12 cellular contexts compared by ENCODE assay signal in genomic region chr5:1747079-1747802, GRCh38. TPM values are rescaled to one million over a fixed set of nuclear protein-coding genes. Genes with fewer than 3 reads are reported as not detected.
DNase-seq lines count a peak whose midpoint lies in the region; ATAC-seq and TF ChIP-seq lines count a peak whose summit lies in the region.
"Had no signal": no experiment of that assay in that cellular context is flagged by ENCODE, and none has a peak within 500 bp of the region (broad histone marks: within the 10 kb centered on the region; RNA-seq: fewer than 3 reads in every experiment).

No MANE protein-coding gene starts in this region.

- peak; percentile 1 for DNase-seq in BE2C
- peak; percentile 66 for DNase-seq in H7
- DNase-seq in endodermal cell: peak; percentile 22
- DNase-seq in posterior vena cava (ENCODE audit: low spot score): peak; percentile 45
- DNase-seq in stimulated activated CD4-positive, alpha-beta T cell treated with anti-CD3 and anti-CD28 coated beads, Interleukin-4, amount 100 ng/mL, for 1 hour: no peak
- DNase-seq: Kasumi-1, NCI-H187 treated with DMSO at 0.1 percent for 48 hours, NCI-H748 treated with DMSO at 0.1 percent for 48 hours, SIG-M5 had no signal

- no peaks in the 10 kb centered on the region for H3K36me3 Mint-ChIP-seq in endodermal cell (ENCODE audit: low read depth)

- 93 to 97% methylated on average over 7 to 24 of the region's 24 CpGs for WGBS in endodermal cell (ENCODE audit: insufficient coverage in 1 of 2, insufficient read length in 1 of 2), 2 experiments

- H3K27ac Mint-ChIP-seq in endodermal cell: no peak overlapping the region

- peaks cover under 1% of the 10 kb centered on the region for H3K9me3 Mint-ChIP-seq in endodermal cell

- no peak overlapping the region for H3K9ac ChIP-seq in endodermal cell (ENCODE audit: extremely low read depth, low read length, poor library complexity, severe bottlenecking)

- H3K4me3 Mint-ChIP-seq in endodermal cell: no peak overlapping the region

- H3K27me3 ChIP-seq in BE2C (peaks cover 52% of the 10 kb centered on the region), H7 (ENCODE audit: control insufficient read depth, insufficient read depth, low read length) (no peaks in the 10 kb centered on the region), endodermal cell (ENCODE audit: control insufficient read depth, insufficient read depth, low read length, poor library complexity, severe bottlenecking) (no peaks in the 10 kb centered on the region)

- no peaks in the 10 kb centered on the region for H3K4me1 Mint-ChIP-seq in endodermal cell

- TF ChIP-seq CTCF in BE2C (IDR thresholded peaks at IDR 0.05; ENCODE audit: low read depth, low read length) (no peak), endodermal cell (conservative IDR thresholded peaks at IDR 0.05) (no peak)

- H3K36me3 ChIP-seq in BE2C (no peaks in the 10 kb centered on the region), H7 (replicated peaks; ENCODE audit: control insufficient read depth, insufficient read depth, low read length) (no peaks in the 10 kb centered on the region), endodermal cell (ENCODE audit: control insufficient read depth, insufficient read depth, low read length) (no peaks in the 10 kb centered on the region)

- H3K9me3 ChIP-seq in BE2C: no peaks in the 10 kb centered on the region
- no peaks in the 10 kb centered on the region for H3K9me3 ChIP-seq in endodermal cell (ENCODE audit: control insufficient read depth, low read length)

- no peak overlapping the region for H3K27ac ChIP-seq in endodermal cell (ENCODE audit: low read depth, low read length)

- H3K27me3 Mint-ChIP-seq in endodermal cell (ENCODE audit: insufficient read depth): peaks cover under 1% of the 10 kb centered on the region

- ATAC-seq in HG02852 (IDR thresholded peaks at IDR 0.05; ENCODE audit: unreplicated experiment) (no peak), HG03196 (IDR thresholded peaks at IDR 0.05; ENCODE audit: unreplicated experiment) (no peak)
- ATAC-seq: Panc1 had no signal

- no peak overlapping the region for H3K4me3 ChIP-seq in BE2C (ENCODE audit: low read depth, low read length)
- no peak overlapping the region for H3K4me3 ChIP-seq in H7 (ENCODE audit: insufficient read depth, low read depth, low read length)
- no peak overlapping the region for H3K4me3 ChIP-seq in endodermal cell (ENCODE audit: low read length)

- no peaks in the 10 kb centered on the region for H3K4me1 ChIP-seq in BE2C
- no peaks in the 10 kb centered on the region for H3K4me1 ChIP-seq in endodermal cell (ENCODE audit: control insufficient read depth, insufficient read depth, low read length)

- intact Hi-C loops in posterior vena cava (cut with DNase I): no loop called here

RNA-seq across cellular contexts. Expression of gene MRPL36, which starts 52.4 kb away (rescaled TPM):
- 180 TPM for polyA plus RNA-seq in BE2C (2012; ENCODE audit: insufficient read depth, insufficient read length, low read depth)
- 49.4 and 83.8 TPM in 2 replicates for total RNA-seq in H7 (2014; rRNA removed; shearing (Covaris generic))
- 10 to 100 TPM; 44.0 to 49.7 TPM for total RNA-seq in endodermal cell
- polyA plus RNA-seq in endodermal cell (2013, experiment 1 of 2): 73.8 TPM
- polyA plus RNA-seq in endodermal cell (2013, experiment 2 of 2): 63.7 TPM
- total RNA-seq in posterior vena cava: 10 to 100 TPM; 29.4 to 32.4 TPM

RNA-seq across cellular contexts. Expression of gene NDUFS6, which starts 54.0 kb away (rescaled TPM):
- polyA plus RNA-seq in BE2C (2012; ENCODE audit: insufficient read depth, insufficient read length, low read depth): 497 TPM
- 35.2 and 51.9 TPM in 2 replicates for total RNA-seq in H7 (2014; rRNA removed; shearing (Covaris generic))
- total RNA-seq in endodermal cell (10 to 100 TPM; 47.9 to 65.2 TPM), posterior vena cava (10 to 100 TPM; 25.4 to 25.8 TPM)
- polyA plus RNA-seq in endodermal cell (2013, experiment 1 of 2): 79.9 TPM
- polyA plus RNA-seq in endodermal cell (2013, experiment 2 of 2): 73.3 TPM
